Comparison of ENCODE assay signal across 16 cellular contexts in genomic region chr10:58300676-58301075, GRCh38. TPM values are rescaled to one million over a fixed set of nuclear protein-coding genes. Genes with fewer than 3 reads are reported as not detected.
DNase-seq lines count a peak whose midpoint lies in the region; ATAC-seq, FAIRE-seq and TF ChIP-seq lines count a peak whose summit lies in the region.
"Had no signal": no experiment of that assay in that cellular context is flagged by ENCODE, and none has a peak within 500 bp of the region (broad histone marks: within the 10 kb centered on the region; RNA-seq: fewer than 3 reads in every experiment).

No MANE protein-coding gene starts in this region.

- H3K9me3 ChIP-seq in endothelial cell of umbilical vein (replicated peaks; ENCODE audit: control insufficient read depth, insufficient read depth, low read length) (no peaks in the 10 kb centered on the region), prostate gland (no peaks in the 10 kb centered on the region)
- H3K9me3 ChIP-seq: SJSA1 had no signal

- peak; percentile 57 for DNase-seq in DMS153 (lab: John Stamatoyannopoulos, UW)
- DNase-seq in NCI-H146 (lab: John Stamatoyannopoulos, UW): peak; percentile 56
- peak; percentile 2 for DNase-seq in NCI-H69 (lab: John Stamatoyannopoulos, UW)
- DNase-seq in endothelial cell of umbilical vein (ENCODE audit: low read depth, low spot score): peak; percentile 10
- no peak for DNase-seq in HT-29 (ENCODE audit: low spot score)
- DNase-seq in prostate gland (ENCODE audit: low spot score): no peak
- DNase-seq: DMS79, HCEC 1CT, NCI-H1417 treated with DMSO at 0.1 percent for 48 hours, NCI-H2081 treated with DMSO at 0.1 percent for 48 hours, NCI-H446 treated with DMSO at 0.1 percent for 48 hours, PC-3 had no signal

- no peak for FAIRE-seq in endothelial cell of umbilical vein (lab: Jason Lieb, UNC)

- ATAC-seq in GM19351 (IDR thresholded peaks at IDR 0.05; ENCODE audit: unreplicated experiment): no peak
- ATAC-seq: PC-3 had no signal

- POLR2A ChIA-PET in endothelial cell of umbilical vein (lab: Charles Lee): no interaction called here

- no peaks in the 10 kb centered on the region for H4K20me1 ChIP-seq in endothelial cell of umbilical vein (replicated peaks; ENCODE audit: control insufficient read depth, extremely low read depth, insufficient read depth, low read length)

- CTCF ChIA-PET in endothelial cell of umbilical vein (lab: Charles Lee): interaction anchor here (1.0 to 4.0 kb wide), 13 partner anchors 7 to 341 kb away, joined by 3 to 40 read pairs (median 4); partner anchors contain the start of genes TFAM and UBE2D1

- H3K4me1 ChIP-seq in endothelial cell of umbilical vein (ENCODE audit: control insufficient read depth, extremely low read depth, insufficient read depth, low read length) (no peaks in the 10 kb centered on the region), prostate gland (replicated peaks) (no peaks in the 10 kb centered on the region)
- H3K4me1 ChIP-seq: SJSA1 had no signal

- H2AFZ ChIP-seq in endothelial cell of umbilical vein (ENCODE audit: low read depth, low read length): no peak overlapping the region

- dilution Hi-C loops in endothelial cell of umbilical vein (cut with MboI; ENCODE audit: extremely low pct_ligation_motif_present, low sequenced_read_pairs): no loop called here

- H3K4me2 ChIP-seq in endothelial cell of umbilical vein (ENCODE audit: insufficient read depth, low read length): no peak overlapping the region

- H3K4me3 ChIP-seq in endothelial cell of umbilical vein (replicated peaks in 1 of 3; ENCODE audit: insufficient read depth in 1 of 3, low read depth in 1 of 3, low read length in 3 of 3) (no peak overlapping the region), prostate gland (no peak overlapping the region)
- H3K4me3 ChIP-seq: SJSA1 had no signal

- TF ChIP-seq CTCF in endothelial cell of umbilical vein (IDR thresholded peaks at IDR 0.05; ENCODE audit: extremely low read depth in 1 of 2, insufficient read depth in 1 of 2, low read depth in 1 of 2, low read length in 2 of 2): no peak
- TF ChIP-seq CTCF in prostate gland (IDR thresholded peaks at IDR 0.05): no peak

- intact Hi-C loops in endothelial cell of umbilical vein (cut with micrococcal nuclease): loop anchor here (5.0 to 10.0 kb wide), 2 partner anchors 214 to 342 kb away; partner anchors contain the start of gene BICC1
- intact Hi-C loops in prostate gland (cut with DNase I): no loop called here

- peaks cover 5 to 9% of the 10 kb centered on the region in 2 experiments for H3K27me3 ChIP-seq in endothelial cell of umbilical vein (ENCODE audit: control insufficient read depth in 2 of 2, insufficient read depth in 2 of 2, low read length in 2 of 2)
- H3K27me3 ChIP-seq in prostate gland (replicated peaks; ENCODE audit: insufficient read depth): no peaks in the 10 kb centered on the region
- H3K27me3 ChIP-seq: SJSA1 had no signal

- H3K36me3 ChIP-seq in endothelial cell of umbilical vein (ENCODE audit: control insufficient read depth in 2 of 2, extremely low read depth in 1 of 2, insufficient read depth in 2 of 2, low read length in 2 of 2) (no peaks in the 10 kb centered on the region), prostate gland (no peaks in the 10 kb centered on the region)
- H3K36me3 ChIP-seq: SJSA1 had no signal

- H3K27ac ChIP-seq in endothelial cell of umbilical vein (ENCODE audit: insufficient read depth, low read depth, low read length): no peak overlapping the region
- no peak overlapping the region for H3K27ac ChIP-seq in prostate gland
- H3K27ac ChIP-seq: C4-2B, RWPE1, SJSA1 had no signal

- BruUV-seq in endothelial cell of umbilical vein (replicated peaks; lab: Mats Ljungman, UMichigan): no TSS peak

- TF ChIP-seq POLR2A in endothelial cell of umbilical vein (IDR thresholded peaks at IDR 0.05; ENCODE audit: low read depth, low read length): no peak
- TF ChIP-seq POLR2A in prostate gland (IDR thresholded peaks at IDR 0.05): no peak

- H3K79me2 ChIP-seq in endothelial cell of umbilical vein (ENCODE audit: control insufficient read depth, insufficient read depth, low read length): no peaks in the 10 kb centered on the region

- H3K9ac ChIP-seq in endothelial cell of umbilical vein (replicated peaks; ENCODE audit: extremely low read depth, insufficient read depth, low read length): no peak overlapping the region

- H3K9me1 ChIP-seq in endothelial cell of umbilical vein (replicated peaks; ENCODE audit: control insufficient read depth, extremely low read depth, insufficient read depth, low read length): no peaks in the 10 kb centered on the region

TF ChIP-seq in endothelial cell of umbilical vein, 7 proteins besides CTCF, POLR2A, EP300 and RAD21:
- no peak for TF ChIP-seq POLR2AphosphoS5 (IDR thresholded peaks at IDR 0.05; ENCODE audit: insufficient read depth, low read depth, low read length)
- TF ChIP-seq MYC (IDR thresholded peaks at IDR 0.05; ENCODE audit: low read depth, low read length): no peak
- TF ChIP-seq MAX (IDR thresholded peaks at IDR 0.05; ENCODE audit: insufficient read depth, insufficient read length): no peak
- TF ChIP-seq GATA2 (IDR thresholded peaks at IDR 0.05; ENCODE audit: insufficient read depth, insufficient read length, low read depth, low read length): no peak
- no peak for TF ChIP-seq JUN (IDR thresholded peaks at IDR 0.05; ENCODE audit: borderline replicate concordance, insufficient read depth, insufficient read length, low read depth)
- TF ChIP-seq FOS (IDR thresholded peaks at IDR 0.05; ENCODE audit: borderline replicate concordance, insufficient read depth, low read length): no peak
- no peak for TF ChIP-seq EZH2 (IDR thresholded peaks at IDR 0.05; ENCODE audit: borderline replicate concordance, low read depth, low read length, severe bottlenecking)

RNA-seq across cellular contexts. Expression of gene CISD1, which starts 31.7 kb away (rescaled TPM):
- total RNA-seq in endothelial cell of umbilical vein (53.0 and 57.3 TPM in 2 replicates), prostate gland (10 to 100 TPM; 10.3 to 16.9 TPM)
- 21.1 and 25.5 TPM in 2 replicates for polyA plus RNA-seq in endothelial cell of umbilical vein
- polyA plus RNA-seq in endothelial cell of umbilical vein (2011; cell fraction: cytosol; rRNA removed): 51.5 and 54.8 TPM in 2 replicates
- 22.3 and 23.9 TPM in 2 replicates for polyA plus RNA-seq in endothelial cell of umbilical vein (2011; cell fraction: nucleus; rRNA removed)
- 49.8 and 85.9 TPM in 2 replicates for polyA plus RNA-seq in endothelial cell of umbilical vein (2012)
- polyA minus RNA-seq in endothelial cell of umbilical vein: 7.7 and 11.8 TPM in 2 replicates
- 12.4 TPM for polyA minus RNA-seq in endothelial cell of umbilical vein (2011; cell fraction: cytosol; rRNA and poly(A)+ RNA removed)
- 8.8 and 13.8 TPM in 2 replicates for polyA minus RNA-seq in endothelial cell of umbilical vein (2011; cell fraction: nucleus; rRNA and poly(A)+ RNA removed)
- total RNA-seq in HT-29 (2014; rRNA removed; shearing (Covaris generic)): 7.5 and 11.8 TPM in 2 replicates

RNA-seq across cellular contexts. Expression of gene IPMK, which starts 33.0 kb away (rescaled TPM):
- 8.1 and 8.2 TPM in 2 replicates for total RNA-seq in endothelial cell of umbilical vein
- 1.0 and 1.4 TPM in 2 replicates for polyA plus RNA-seq in endothelial cell of umbilical vein
- 1.4 and 1.6 TPM in 2 replicates for polyA plus RNA-seq in endothelial cell of umbilical vein (2011; cell fraction: cytosol; rRNA removed)
- 3.6 and 5.6 TPM in 2 replicates for polyA plus RNA-seq in endothelial cell of umbilical vein (2011; cell fraction: nucleus; rRNA removed)
- polyA plus RNA-seq in endothelial cell of umbilical vein (2012): 3.3 and 4.7 TPM in 2 replicates
- polyA minus RNA-seq in endothelial cell of umbilical vein: 2.1 and 3.2 TPM in 2 replicates
- polyA minus RNA-seq in endothelial cell of umbilical vein (2011; cell fraction: cytosol; rRNA and poly(A)+ RNA removed): 5.9 TPM
- 12.6 and 17.8 TPM in 2 replicates for polyA minus RNA-seq in endothelial cell of umbilical vein (2011; cell fraction: nucleus; rRNA and poly(A)+ RNA removed)
- total RNA-seq in HT-29 (2014; rRNA removed; shearing (Covaris generic)): 3.6 and 5.0 TPM in 2 replicates
- total RNA-seq in prostate gland: 1 to 10 TPM; 2.6 to 5.5 TPM

RNA-seq across cellular contexts. Expression of gene UBE2D1, which starts 34.1 kb away (rescaled TPM):
- total RNA-seq in endothelial cell of umbilical vein: 14.5 and 16.9 TPM in 2 replicates
- polyA plus RNA-seq in endothelial cell of umbilical vein: 10.6 and 13.5 TPM in 2 replicates
- polyA plus RNA-seq in endothelial cell of umbilical vein (2011; cell fraction: cytosol; rRNA removed): 12.2 and 12.4 TPM in 2 replicates
- polyA plus RNA-seq in endothelial cell of umbilical vein (2011; cell fraction: nucleus; rRNA removed): 7.5 and 10.9 TPM in 2 replicates
- 17.3 and 17.9 TPM in 2 replicates for polyA plus RNA-seq in endothelial cell of umbilical vein (2012)
- 5.0 and 5.8 TPM in 2 replicates for polyA minus RNA-seq in endothelial cell of umbilical vein
- 5.9 TPM for polyA minus RNA-seq in endothelial cell of umbilical vein (2011; cell fraction: cytosol; rRNA and poly(A)+ RNA removed)
- polyA minus RNA-seq in endothelial cell of umbilical vein (2011; cell fraction: nucleus; rRNA and poly(A)+ RNA removed): 8.3 and 12.7 TPM in 2 replicates
- 2.3 and 2.7 TPM in 2 replicates for total RNA-seq in HT-29 (2014; rRNA removed; shearing (Covaris generic))
- 10 to 100 TPM in 1 of 2 donors, 1 to 10 TPM in 1; 9.8 to 11.4 TPM for total RNA-seq in prostate gland

Comparison
In these comparisons a context has a peak if more than half of its experiments do, and no peak if none do; other contexts are left out.
1. DNase-seq: peak in DMS153 (single experiment), NCI-H146 (single experiment), NCI-H69 (single experiment) and endothelial cell of umbilical vein (single experiment); none in HT-29 (single experiment) and prostate gland (single experiment).